ENCODE assay signal across 21 cellular contexts in genomic region chr11:120066738-120067303, GRCh38.
"Had no signal": no experiment of that assay in that cellular context is flagged by ENCODE, and none has a peak within 500 bp of the region (broad histone marks: within the 10 kb centered on the region; RNA-seq: fewer than 3 reads in every experiment).

No MANE protein-coding gene starts in this region.

- DNase-seq: activated effector memory CD4-positive, alpha-beta T cell treated with Interleukin-2 at 50 U/mL for 16 hours; activated naive CD4-positive, alpha-beta T cell treated with anti-CD3 and anti-CD28 coated beads, Interleukin-2, amount 10 ng/mL, durations not matched to agents 7 days and 5 days; activated T-cell treated with anti-CD3 and anti-CD28 coated beads, Interleukin-2, amount 50 U/mL, for 72 hours; amygdala; cerebellar nuclear complex; cortex of kidney; effector CD4-positive, alpha-beta T cell; foreskin keratinocyte; immature natural killer cell; left ventricle myocardium inferior; midbrain; nephron progenitor cell; sigmoid colon; stimulated activated CD4-positive, alpha-beta T cell treated with anti-CD3 and anti-CD28 coated beads, Interleukin-15, amount 100 ng/mL, for 24 hours; stimulated activated CD8-positive, alpha-beta memory T cell treated with anti-CD3 and anti-CD28 coated beads, Interleukin-4, amount 100 ng/mL, for 48 hours; stimulated activated naive B cell treated with anti-CD40 and anti-IgM and Interleukin-4, amounts not matched to agents 10 μg/mL and 1 μg/mL and 100 μg/mL, for 72 hours; T-helper 1 cell; testis; trophoblast cell had no signal

- H3K4me3 ChIP-seq: hepatocyte, left ventricle myocardium inferior, sigmoid colon, smooth muscle cell, testis had no signal

- H3K27ac ChIP-seq: foreskin keratinocyte, hepatocyte, left ventricle myocardium inferior, sigmoid colon, testis had no signal

- ATAC-seq: activated T-cell treated with anti-CD3 and anti-CD28 coated beads, Interleukin-2, amount 50 U/mL, for 72 hours; stimulated activated naive B cell treated with anti-CD40 and anti-IgM and Interleukin-4, amounts not matched to agents 10 μg/mL and 1 μg/mL and 100 μg/mL, for 72 hours had no signal

- H3K27me3 ChIP-seq: hepatocyte, testis had no signal

- H3K36me3 ChIP-seq: left ventricle myocardium inferior, sigmoid colon had no signal

- H3K4me2 ChIP-seq: hepatocyte, smooth muscle cell had no signal

- H3K79me2 ChIP-seq: hepatocyte had no signal

- H3K4me1 ChIP-seq: left ventricle myocardium inferior, testis had no signal
